Comparison of ENCODE assay signal across 1 cellular context in the genomic region with DNA sequence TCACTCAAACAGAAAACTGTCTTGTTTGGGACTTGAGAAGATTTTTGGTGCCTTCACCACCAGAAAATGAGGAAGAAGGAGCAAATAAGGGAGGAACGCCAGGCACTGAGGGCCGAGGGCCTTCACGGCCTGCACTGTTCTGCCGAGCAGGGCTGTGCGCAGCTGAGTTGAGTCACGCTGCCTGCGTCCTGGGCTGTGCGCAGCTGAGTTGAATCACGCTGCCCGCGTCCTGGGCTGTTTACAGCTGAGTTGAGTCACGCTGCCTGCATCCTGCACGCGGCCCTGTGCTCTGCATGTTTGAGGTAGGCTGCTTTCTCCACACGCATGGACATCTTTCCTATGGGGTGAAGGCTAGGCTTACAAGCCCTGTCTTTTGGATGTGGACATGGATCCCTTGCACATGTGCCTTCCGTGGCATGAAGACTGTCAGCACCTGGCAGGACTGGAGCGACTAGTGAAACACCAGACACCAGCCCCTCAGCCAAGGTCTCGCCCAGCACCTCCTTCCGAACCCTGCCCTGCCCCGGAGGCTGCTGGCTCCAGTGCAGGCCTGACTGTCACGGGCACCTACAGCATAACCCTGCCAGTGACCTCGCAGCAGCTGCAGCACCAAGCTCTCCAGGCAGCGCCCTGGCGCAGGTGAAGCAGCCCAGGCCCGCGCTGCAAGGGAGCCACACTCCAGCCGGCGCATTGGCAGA.
TF ChIP-seq lines count a peak whose summit lies in the region.

No MANE protein-coding gene starts in this region.

TF ChIP-seq in SK-N-SH, 30 proteins besides CTCF, POLR2A, EP300 and RAD21 (continued from another document):
- TF ChIP-seq, protein P1, sequence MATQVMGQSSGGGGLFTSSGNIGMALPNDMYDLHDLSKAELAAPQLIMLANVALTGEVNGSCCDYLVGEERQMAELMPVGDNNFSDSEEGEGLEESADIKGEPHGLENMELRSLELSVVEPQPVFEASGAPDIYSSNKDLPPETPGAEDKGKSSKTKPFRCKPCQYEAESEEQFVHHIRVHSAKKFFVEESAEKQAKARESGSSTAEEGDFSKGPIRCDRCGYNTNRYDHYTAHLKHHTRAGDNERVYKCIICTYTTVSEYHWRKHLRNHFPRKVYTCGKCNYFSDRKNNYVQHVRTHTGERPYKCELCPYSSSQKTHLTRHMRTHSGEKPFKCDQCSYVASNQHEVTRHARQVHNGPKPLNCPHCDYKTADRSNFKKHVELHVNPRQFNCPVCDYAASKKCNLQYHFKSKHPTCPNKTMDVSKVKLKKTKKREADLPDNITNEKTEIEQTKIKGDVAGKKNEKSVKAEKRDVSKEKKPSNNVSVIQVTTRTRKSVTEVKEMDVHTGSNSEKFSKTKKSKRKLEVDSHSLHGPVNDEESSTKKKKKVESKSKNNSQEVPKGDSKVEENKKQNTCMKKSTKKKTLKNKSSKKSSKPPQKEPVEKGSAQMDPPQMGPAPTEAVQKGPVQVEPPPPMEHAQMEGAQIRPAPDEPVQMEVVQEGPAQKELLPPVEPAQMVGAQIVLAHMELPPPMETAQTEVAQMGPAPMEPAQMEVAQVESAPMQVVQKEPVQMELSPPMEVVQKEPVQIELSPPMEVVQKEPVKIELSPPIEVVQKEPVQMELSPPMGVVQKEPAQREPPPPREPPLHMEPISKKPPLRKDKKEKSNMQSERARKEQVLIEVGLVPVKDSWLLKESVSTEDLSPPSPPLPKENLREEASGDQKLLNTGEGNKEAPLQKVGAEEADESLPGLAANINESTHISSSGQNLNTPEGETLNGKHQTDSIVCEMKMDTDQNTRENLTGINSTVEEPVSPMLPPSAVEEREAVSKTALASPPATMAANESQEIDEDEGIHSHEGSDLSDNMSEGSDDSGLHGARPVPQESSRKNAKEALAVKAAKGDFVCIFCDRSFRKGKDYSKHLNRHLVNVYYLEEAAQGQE (IDR thresholded peaks at IDR 0.05; ENCODE audit: low read depth, low read length) = no peak
- TF ChIP-seq, protein P2, sequence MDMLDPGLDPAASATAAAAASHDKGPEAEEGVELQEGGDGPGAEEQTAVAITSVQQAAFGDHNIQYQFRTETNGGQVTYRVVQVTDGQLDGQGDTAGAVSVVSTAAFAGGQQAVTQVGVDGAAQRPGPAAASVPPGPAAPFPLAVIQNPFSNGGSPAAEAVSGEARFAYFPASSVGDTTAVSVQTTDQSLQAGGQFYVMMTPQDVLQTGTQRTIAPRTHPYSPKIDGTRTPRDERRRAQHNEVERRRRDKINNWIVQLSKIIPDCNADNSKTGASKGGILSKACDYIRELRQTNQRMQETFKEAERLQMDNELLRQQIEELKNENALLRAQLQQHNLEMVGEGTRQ (IDR thresholded peaks at IDR 0.05; ENCODE audit: borderline replicate concordance, low read depth, low read length) = no peak
- TF ChIP-seq NRF1 (IDR thresholded peaks at IDR 0.05; ENCODE audit: low read depth, low read length) (no peak; the same call in 1 of the 2 replicates), RFX5 (IDR thresholded peaks at IDR 0.05; ENCODE audit: low read length) (no peak), ELF1 (IDR thresholded peaks at IDR 0.05) (no peak), JUND (IDR thresholded peaks at IDR 0.05) (peak; percentile 82), SMC3 (IDR thresholded peaks at IDR 0.05; ENCODE audit: low read depth, low read length) (no peak), TAF1 (IDR thresholded peaks at IDR 0.05; ENCODE audit: borderline replicate concordance, low read depth, low read length) (no peak), POLR2AphosphoS5 (IDR thresholded peaks at IDR 0.05; ENCODE audit: low read depth, low read length) (no peak), GATA2 (CRISPR knock-in tag; IDR thresholded peaks at IDR 0.05) (no peak), SIN3A (IDR thresholded peaks at IDR 0.05; ENCODE audit: borderline replicate concordance, low read depth, low read length) (peak; percentile 80; the same call in 1 of the 2 replicates), FOSL2 (IDR thresholded peaks at IDR 0.05; ENCODE audit: borderline replicate concordance, low read depth) (peak; percentile 96), GABPA (IDR thresholded peaks at IDR 0.05; ENCODE audit: low read depth) (no peak), EZH2phosphoT487 (IDR thresholded peaks at IDR 0.05; ENCODE audit: borderline replicate concordance, low read depth) (no peak), TEAD4 (IDR thresholded peaks at IDR 0.05; ENCODE audit: borderline replicate concordance, insufficient read depth) (no peak), MXI1 (IDR thresholded peaks at IDR 0.05; ENCODE audit: low read depth, low read length) (no peak; the same call in 1 of the 2 replicates)
- TF ChIP-seq, protein P3, sequence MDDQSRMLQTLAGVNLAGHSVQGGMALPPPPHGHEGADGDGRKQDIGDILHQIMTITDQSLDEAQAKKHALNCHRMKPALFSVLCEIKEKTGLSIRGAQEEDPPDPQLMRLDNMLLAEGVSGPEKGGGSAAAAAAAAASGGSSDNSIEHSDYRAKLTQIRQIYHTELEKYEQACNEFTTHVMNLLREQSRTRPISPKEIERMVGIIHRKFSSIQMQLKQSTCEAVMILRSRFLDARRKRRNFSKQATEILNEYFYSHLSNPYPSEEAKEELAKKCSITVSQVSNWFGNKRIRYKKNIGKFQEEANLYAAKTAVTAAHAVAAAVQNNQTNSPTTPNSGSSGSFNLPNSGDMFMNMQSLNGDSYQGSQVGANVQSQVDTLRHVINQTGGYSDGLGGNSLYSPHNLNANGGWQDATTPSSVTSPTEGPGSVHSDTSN (IDR thresholded peaks at IDR 0.05) = peak; percentile 68
- TF ChIP-seq, protein P4, sequence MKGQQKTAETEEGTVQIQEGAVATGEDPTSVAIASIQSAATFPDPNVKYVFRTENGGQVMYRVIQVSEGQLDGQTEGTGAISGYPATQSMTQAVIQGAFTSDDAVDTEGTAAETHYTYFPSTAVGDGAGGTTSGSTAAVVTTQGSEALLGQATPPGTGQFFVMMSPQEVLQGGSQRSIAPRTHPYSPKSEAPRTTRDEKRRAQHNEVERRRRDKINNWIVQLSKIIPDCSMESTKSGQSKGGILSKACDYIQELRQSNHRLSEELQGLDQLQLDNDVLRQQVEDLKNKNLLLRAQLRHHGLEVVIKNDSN (IDR thresholded peaks at IDR 0.05; ENCODE audit: borderline replicate concordance, low read depth) = peak; percentile 58; the same call in 1 of the 2 replicates
- TF ChIP-seq, protein P5, sequence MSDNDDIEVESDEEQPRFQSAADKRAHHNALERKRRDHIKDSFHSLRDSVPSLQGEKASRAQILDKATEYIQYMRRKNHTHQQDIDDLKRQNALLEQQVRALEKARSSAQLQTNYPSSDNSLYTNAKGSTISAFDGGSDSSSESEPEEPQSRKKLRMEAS (IDR thresholded peaks at IDR 0.05; ENCODE audit: low read depth) = peak; percentile 99
- TF ChIP-seq, protein P6, sequence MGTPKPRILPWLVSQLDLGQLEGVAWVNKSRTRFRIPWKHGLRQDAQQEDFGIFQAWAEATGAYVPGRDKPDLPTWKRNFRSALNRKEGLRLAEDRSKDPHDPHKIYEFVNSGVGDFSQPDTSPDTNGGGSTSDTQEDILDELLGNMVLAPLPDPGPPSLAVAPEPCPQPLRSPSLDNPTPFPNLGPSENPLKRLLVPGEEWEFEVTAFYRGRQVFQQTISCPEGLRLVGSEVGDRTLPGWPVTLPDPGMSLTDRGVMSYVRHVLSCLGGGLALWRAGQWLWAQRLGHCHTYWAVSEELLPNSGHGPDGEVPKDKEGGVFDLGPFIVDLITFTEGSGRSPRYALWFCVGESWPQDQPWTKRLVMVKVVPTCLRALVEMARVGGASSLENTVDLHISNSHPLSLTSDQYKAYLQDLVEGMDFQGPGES (IDR thresholded peaks at IDR 0.05; ENCODE audit: low read depth, low read length) = no peak
